ENCODE assay signal across 4 cellular contexts in genomic region chr1:149783289-149783688, GRCh38. TPM values are rescaled to one million over a fixed set of nuclear protein-coding genes. Genes with fewer than 3 reads are reported as not detected.
"Had no signal": no experiment of that assay in that cellular context is flagged by ENCODE, and none has a peak within 500 bp of the region (broad histone marks: within the 10 kb centered on the region; RNA-seq: fewer than 3 reads in every experiment).

No MANE protein-coding gene starts in this region.

RNA-seq across cellular contexts. Expression of gene FCGR1A, which starts 0.8 kb away (rescaled TPM):
- total RNA-seq: HepG2, HT-29, HT1080, IMR-90 had no signal
